Comparison of ENCODE assay signal across 22 cellular contexts in the genomic region with DNA sequence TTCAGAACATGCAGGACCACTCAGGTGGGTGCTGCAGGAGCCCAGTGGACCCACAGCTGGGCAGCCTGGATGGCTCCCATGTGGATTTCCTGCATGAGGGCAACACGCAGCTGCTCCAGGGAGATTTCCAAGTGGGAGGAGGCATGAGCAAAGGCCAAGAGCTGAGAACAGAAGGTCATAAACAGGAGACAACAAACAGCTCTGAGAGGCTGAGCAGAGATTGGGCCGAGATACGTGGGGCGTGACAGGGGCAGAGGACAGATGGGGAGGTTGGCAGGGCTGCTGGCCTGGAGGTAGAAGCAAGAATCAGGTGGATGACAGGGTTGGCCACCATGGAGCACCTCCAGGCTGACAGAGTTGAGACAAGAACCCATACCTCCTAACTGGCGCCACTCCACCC. TPM values are rescaled to one million over a fixed set of nuclear protein-coding genes. Genes with fewer than 3 reads are reported as not detected.
DNase-seq lines count a peak whose midpoint lies in the region; ATAC-seq lines count a peak whose summit lies in the region.
"Had no signal": no experiment of that assay in that cellular context is flagged by ENCODE, and none has a peak within 500 bp of the region (broad histone marks: within the 10 kb centered on the region; RNA-seq: fewer than 3 reads in every experiment).

No MANE protein-coding gene starts in this region.

- H4K8ac ChIP-seq in neuronal stem cell (ENCODE audit: low read depth, low read length) = no peak overlapping the region

- H3K4me2 ChIP-seq in neuronal stem cell (ENCODE audit: insufficient read depth, low read length, poor library complexity, severe bottlenecking) (no peak overlapping the region), GM23248 (ENCODE audit: unreplicated experiment) (no peak overlapping the region)

- in situ Hi-C loops in GM23248 (cut with MboI) = no loop called here

- peak overlapping the region; percentile 65 for H2BK12ac ChIP-seq in neuronal stem cell (ENCODE audit: low read length)

- H2AK5ac ChIP-seq in neuronal stem cell (ENCODE audit: low read depth, low read length) = peak overlapping the region; percentile 25

- H3K4ac ChIP-seq in neuronal stem cell (ENCODE audit: low read length) = no peak overlapping the region

- peak overlapping the region; percentile 20 for H2BK15ac ChIP-seq in neuronal stem cell (ENCODE audit: low read length)

- H3K27ac ChIP-seq in neuronal stem cell (replicated peaks; ENCODE audit: low read length) = no peak overlapping the region
- no peak overlapping the region for H3K27ac ChIP-seq in GM23248
- H3K27ac ChIP-seq: suprapubic skin had no signal

- H3K18ac ChIP-seq in neuronal stem cell (ENCODE audit: low read length) = peak overlapping the region; percentile 33

- H3K79me1 ChIP-seq in neuronal stem cell (ENCODE audit: low read depth, low read length) = no peaks in the 10 kb centered on the region

- no peak overlapping the region for H2BK5ac ChIP-seq in neuronal stem cell (ENCODE audit: low read length)

- no peaks in the 10 kb centered on the region for H3F3A ChIP-seq in GM23248 (ENCODE audit: insufficient read depth)

- H3K9ac ChIP-seq in neuronal stem cell (ENCODE audit: low read depth, low read length, poor library complexity) (no peak overlapping the region), GM23248 (no peak overlapping the region)

- H3K23ac ChIP-seq in neuronal stem cell (ENCODE audit: low read depth, low read length, poor library complexity) = peak overlapping the region; percentile 46

- H4K20me1 ChIP-seq in GM23248 (ENCODE audit: insufficient read depth) = no peaks in the 10 kb centered on the region

- no peak overlapping the region for H3K14ac ChIP-seq in neuronal stem cell (ENCODE audit: low read length)

- no peaks in the 10 kb centered on the region for H3K9me3 ChIP-seq in neuronal stem cell (replicated peaks in 1 of 2; ENCODE audit: control insufficient read depth in 2 of 2, insufficient read depth in 1 of 2, low read depth in 1 of 2, low read length in 2 of 2)
- H3K9me3 ChIP-seq in GM23248 (ENCODE audit: low read depth) = no peaks in the 10 kb centered on the region
- H3K9me3 ChIP-seq: suprapubic skin had no signal

- H4K91ac ChIP-seq in neuronal stem cell (ENCODE audit: low read depth, low read length, poor library complexity) = no peak overlapping the region

- DNase-seq in COLO668 (lab: John Stamatoyannopoulos, UW; ENCODE audit: unreplicated experiment) (peak; percentile 25), HuH-7.5 (ENCODE audit: low spot score) (peak; percentile 49), cerebellar nuclear complex (lab: John Stamatoyannopoulos, UW) (peak; percentile 31 to 47), neuronal stem cell (ENCODE audit: low spot score) (no peak), hippocampal formation (lab: John Stamatoyannopoulos, UW) (no peak), GM23248 (no peak)
- DNase-seq in activated naive CD4-positive, alpha-beta T cell treated with Interleukin-2 at 50 U/mL for 16 hours = no peak
- DNase-seq: activated CD8-positive, alpha-beta memory T cell treated with anti-CD3 and anti-CD28 coated beads, Interleukin-2, amount 10 ng/mL, durations not matched to agents 7 days and 5 days; amniotic stem cell; GDM1; NCI-H1048; NCI-H345; SIG-M5; stimulated activated CD4-positive, alpha-beta T cell treated with anti-CD3 and anti-CD28 coated beads, Interleukin-4, amount 100 ng/mL, for 24 hours; T-helper 2 cell had no signal

- no peaks in the 10 kb centered on the region for H3K9me2 ChIP-seq in GM23248 (ENCODE audit: insufficient read depth)

- H3K4me1 ChIP-seq in neuronal stem cell (ENCODE audit: control insufficient read depth in 2 of 2, insufficient read depth in 1 of 2, low read depth in 1 of 2, low read length in 2 of 2) (peaks cover 11 to 12% of the 10 kb centered on the region in 2 donors), GM23248 (ENCODE audit: insufficient read depth) (no peaks in the 10 kb centered on the region)

- ATAC-seq in GM19351 (IDR thresholded peaks at IDR 0.05; ENCODE audit: unreplicated experiment) = no peak
- ATAC-seq: activated CD4-positive, CD25-positive, alpha-beta regulatory T cell treated with anti-CD3 and anti-CD28 coated beads, Interleukin-2, amount 50 U/mL, for 24 hours; activated CD8-positive, alpha-beta memory T cell treated with anti-CD3 and anti-CD28 coated beads, Interleukin-2, amount 10 ng/mL, durations not matched to agents 7 days and 5 days had no signal

- H2AFZ ChIP-seq in neuronal stem cell (ENCODE audit: low read length) = no peak overlapping the region
- no peak overlapping the region for H2AFZ ChIP-seq in GM23248

- H3K36me3 ChIP-seq in neuronal stem cell (replicated peaks in 1 of 2; ENCODE audit: control insufficient read depth in 2 of 2, insufficient read depth in 2 of 2, low read length in 2 of 2) = no peaks in the 10 kb centered on the region
- H3K36me3 ChIP-seq in GM23248 (ENCODE audit: low read depth) = no peaks in the 10 kb centered on the region
- H3K36me3 ChIP-seq: suprapubic skin had no signal

- no CpG with 5 or more reads among the region's 5 CpGs for WGBS in neuronal stem cell (ENCODE audit: extremely low coverage in 2 of 2, insufficient read length in 2 of 2, insufficient replicate concordance in 1 of 2), 2 donors
- 70 to 74% methylated on average over 5 of the region's 5 CpGs for WGBS in GM23248 (ENCODE audit: low coverage in 1 of 2, low lambda C conversion rate in 2 of 2, missing lambda C conversion rate in 2 of 2), 2 experiments

- H3K4me3 ChIP-seq in neuronal stem cell (ENCODE audit: low read length in 2 of 2) (no peak overlapping the region), GM23248 (no peak overlapping the region)
- H3K4me3 ChIP-seq: GM12878, suprapubic skin had no signal

- H3K27me3 ChIP-seq in neuronal stem cell (ENCODE audit: control insufficient read depth in 3 of 3, insufficient read depth in 3 of 3, low read depth in 1 of 3, low read length in 3 of 3) (peaks cover 0 to 75% (median 5%) of the 10 kb centered on the region in 3 experiments), GM23248 (replicated peaks; ENCODE audit: insufficient read depth) (no peaks in the 10 kb centered on the region)

- H3K79me2 ChIP-seq in GM23248 (ENCODE audit: insufficient read depth) = no peaks in the 10 kb centered on the region

- no peak overlapping the region for H2BK120ac ChIP-seq in neuronal stem cell (ENCODE audit: low read depth, low read length)

RNA-seq across cellular contexts. Expression of gene PHGR1, which starts 2.9 kb away (rescaled TPM):
- not detected for polyA plus RNA-seq in neuronal stem cell (2013, experiment 1 of 2)
- not detected for polyA plus RNA-seq in neuronal stem cell (2013, experiment 2 of 2)
- total RNA-seq in GM23248 (2014; rRNA removed; shearing (Covaris generic)) = not detected in 2 replicates
- not detected in 2 replicates for polyA plus RNA-seq in GM23248 (2016; fragmentation: Nextera tagmentation; extraction: Ambion mirVana)
- total RNA-seq: activated CD8-positive, alpha-beta memory T cell treated with anti-CD3 and anti-CD28 coated beads, Interleukin-2, amount 10 ng/mL, durations not matched to agents 7 days and 5 days; GM12878; mesothelial cell of epicardium; occipital lobe; OCI-LY7; suprapubic skin had no signal
- polyA plus RNA-seq: GM12878 had no signal

RNA-seq across cellular contexts. Expression of gene DISP2, which starts 4.3 kb away (rescaled TPM):
- 0.18 TPM for polyA plus RNA-seq in neuronal stem cell (2013, experiment 1 of 2)
- polyA plus RNA-seq in neuronal stem cell (2013, experiment 2 of 2) = 0.25 TPM
- total RNA-seq in GM23248 (2014; rRNA removed; shearing (Covaris generic)) = 0.11 and 0.13 TPM in 2 replicates
- 0.13 and 0.51 TPM in 2 replicates for polyA plus RNA-seq in GM23248 (2016; fragmentation: Nextera tagmentation; extraction: Ambion mirVana)
- total RNA-seq: GM12878 had no signal

RNA-seq across cellular contexts. Expression of gene CCDC9B, which starts 13.0 kb away (rescaled TPM):
- polyA plus RNA-seq in neuronal stem cell (2013, experiment 1 of 2) = 0.13 TPM
- 0.08 TPM for polyA plus RNA-seq in neuronal stem cell (2013, experiment 2 of 2)
- 16.9 and 19.6 TPM in 2 replicates for total RNA-seq in GM23248 (2014; rRNA removed; shearing (Covaris generic))
- 28.8 and 33.1 TPM in 2 replicates for polyA plus RNA-seq in GM23248 (2016; fragmentation: Nextera tagmentation; extraction: Ambion mirVana)

RNA-seq across cellular contexts. Expression of gene KNSTRN, which starts 28.8 kb away (rescaled TPM):
- polyA plus RNA-seq in neuronal stem cell (2013, experiment 1 of 2) = 81.2 TPM
- polyA plus RNA-seq in neuronal stem cell (2013, experiment 2 of 2) = 77.0 TPM
- total RNA-seq in GM23248 (2014; rRNA removed; shearing (Covaris generic)) = 31.1 and 35.8 TPM in 2 replicates
- 37.7 and 37.8 TPM in 2 replicates for polyA plus RNA-seq in GM23248 (2016; fragmentation: Nextera tagmentation; extraction: Ambion mirVana)

RNA-seq across cellular contexts. Expression of gene INAFM2, which starts 30.2 kb away (rescaled TPM):
- polyA plus RNA-seq in neuronal stem cell (2013, experiment 1 of 2) = 12.8 TPM
- polyA plus RNA-seq in neuronal stem cell (2013, experiment 2 of 2) = 13.4 TPM
- 16.6 and 19.9 TPM in 2 replicates for total RNA-seq in GM23248 (2014; rRNA removed; shearing (Covaris generic))
- polyA plus RNA-seq in GM23248 (2016; fragmentation: Nextera tagmentation; extraction: Ambion mirVana) = 3.9 and 4.5 TPM in 2 replicates

Comparison
In these comparisons a context has a peak if more than half of its experiments do, and no peak if none do; other contexts are left out.
1. DNase-seq: peak in COLO668 (single experiment), HuH-7.5 (single experiment) and cerebellar nuclear complex (2 of 2); none in neuronal stem cell (single experiment), activated naive CD4-positive, alpha-beta T cell treated with Interleukin-2 at 50 U/mL for 16 hours (single experiment), hippocampal formation (0 of 2) and GM23248 (single experiment).